2 cellular contexts compared by ENCODE assay signal in the genomic region with DNA sequence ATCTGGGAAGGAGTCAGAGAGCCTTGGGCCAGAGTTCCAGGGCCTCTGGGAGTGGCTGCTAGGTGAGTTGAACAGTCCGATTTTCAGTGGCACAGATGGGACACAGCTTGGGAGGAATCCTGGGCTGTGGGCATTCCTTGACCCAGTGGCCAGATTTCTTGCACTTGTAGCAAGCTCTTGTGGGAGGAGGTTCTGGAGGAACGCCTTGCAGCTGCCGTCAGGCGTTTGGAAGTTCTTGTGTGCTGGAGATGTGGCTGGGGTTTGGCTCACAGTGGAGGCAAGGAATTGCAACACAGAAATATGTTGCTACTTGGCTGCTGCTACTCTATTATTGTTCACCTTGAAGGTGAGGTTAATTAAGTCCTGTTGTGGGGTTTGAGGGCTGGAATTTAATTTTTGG. TPM values are rescaled to one million over a fixed set of nuclear protein-coding genes. Genes with fewer than 3 reads are reported as not detected.
"Had no signal": no experiment of that assay in that cellular context is flagged by ENCODE, and none has a peak within 500 bp of the region (broad histone marks: within the 10 kb centered on the region; RNA-seq: fewer than 3 reads in every experiment).

No MANE protein-coding gene starts in this region.

RNA-seq across cellular contexts. Expression of a gene that starts 39.8 kb away (rescaled TPM):
- total RNA-seq: activated CD4-positive, alpha-beta T cell treated with anti-CD3 and anti-CD28 coated beads, Interleukin-2, amount 10 ng/mL, durations not matched to agents 7 days and 5 days; activated CD8-positive, alpha-beta T cell treated with anti-CD3 and anti-CD28 coated beads, Interleukin-2, amount 10 ng/mL, durations not matched to agents 7 days and 5 days had no signal
